In the genomic region with DNA sequence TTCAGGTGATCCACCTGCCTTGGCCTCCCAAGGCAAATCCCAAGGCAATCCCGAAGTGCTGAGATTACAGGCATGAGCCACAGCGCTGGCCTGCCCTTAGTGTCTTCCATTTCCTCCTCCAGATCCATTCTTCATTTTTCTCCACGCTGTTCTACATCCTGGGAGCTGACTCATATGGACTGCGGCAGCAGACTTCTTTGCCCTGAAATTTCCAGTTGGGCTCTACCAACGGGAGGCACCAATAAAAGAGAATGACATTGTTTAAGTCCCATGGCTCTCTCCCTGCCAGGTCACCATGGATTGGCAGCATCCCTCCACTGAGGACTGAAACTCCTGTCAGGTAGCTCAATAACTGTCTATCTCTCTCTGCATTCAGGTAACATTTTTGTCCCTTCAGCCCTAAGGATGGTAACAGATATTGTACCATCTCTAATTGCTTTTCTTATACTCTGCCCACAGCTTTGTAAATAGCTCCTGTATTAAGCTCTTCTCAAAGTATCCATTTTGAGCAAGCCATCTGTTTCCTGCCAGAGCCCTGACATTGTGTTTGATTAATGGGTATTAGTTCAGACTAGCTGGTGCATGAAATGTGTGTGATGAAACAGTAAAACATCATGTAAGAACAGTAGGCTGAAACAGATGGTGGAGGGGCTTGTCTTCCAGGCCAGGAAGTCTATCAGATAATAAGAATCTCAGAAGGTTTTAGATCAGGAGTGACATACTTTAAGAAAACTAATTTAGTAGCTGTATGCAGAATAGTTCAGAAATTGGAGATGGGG, we compare ENCODE assay signal across 1 cellular context.
A peak's percentile ranks its signal among the peaks of the same experiment; 100 is the strongest.
TF ChIP-seq lines count a peak whose summit lies in the region.

No MANE protein-coding gene starts in this region.

TF ChIP-seq in K562, 482 proteins besides CTCF, POLR2A, EP300 and RAD21:
- TF ChIP-seq DPF2 (IDR thresholded peaks at IDR 0.05) (no peak), DNMT1 (IDR thresholded peaks at IDR 0.05) (no peak), ELF1 (tag; IDR thresholded peaks at IDR 0.05) (no peak), KLF1 (tag; IDR thresholded peaks at IDR 0.05) (no peak), ZNF311 (CRISPR knock-in tag; IDR thresholded peaks at IDR 0.05) (no peak), ZNF354B (CRISPR knock-in tag; IDR thresholded peaks at IDR 0.05) (no peak), MEIS2 (IDR thresholded peaks at IDR 0.05; ENCODE audit: partially characterized antibody) (peak; percentile 96), ZNF23 (CRISPR knock-in tag; IDR thresholded peaks at IDR 0.05) (no peak), SMAD1 (IDR thresholded peaks at IDR 0.05; ENCODE audit: low read depth, low read length, partially characterized antibody) (no peak), ELF2 (CRISPR knock-in tag; IDR thresholded peaks at IDR 0.05) (0 out of 2 replicates have a peak, but pooled peaks have one; percentile 38), CEBPG (CRISPR knock-in tag; IDR thresholded peaks at IDR 0.05) (peak; percentile 13; the same call in 1 of the 2 replicates), CEBPG (tag; conservative IDR thresholded peaks at IDR 0.05 in 1 of 2, IDR thresholded peaks at IDR 0.05 in 1 of 2) (peak in 1 of 2 experiments; percentile 77; a peak in 2 of 4 replicates), NFIC (IDR thresholded peaks at IDR 0.05) (peak; percentile 48; the same call in 1 of the 2 replicates), KLF16 (IDR thresholded peaks at IDR 0.05) (no peak), ZNF584 (CRISPR knock-in tag; IDR thresholded peaks at IDR 0.05; ENCODE audit: low read depth) (peak; percentile 82; the same call in 1 of the 2 replicates), ZKSCAN8 (CRISPR knock-in tag; IDR thresholded peaks at IDR 0.05) (no peak), MAFG (tag; conservative IDR thresholded peaks at IDR 0.05) (no peak), ZNF431 (CRISPR knock-in tag; IDR thresholded peaks at IDR 0.05) (no peak), RCOR1 (IDR thresholded peaks at IDR 0.05; ENCODE audit: borderline replicate concordance in 1 of 2, low read depth in 2 of 2, low read length in 2 of 2) (0 out of 4 replicates have a peak, but pooled peaks of 1 of the 2 experiments have one; percentile 24), PCBP2 (IDR thresholded peaks at IDR 0.05; ENCODE audit: low read depth, low read length, poor library complexity, severe bottlenecking) (no peak), PHB2 (IDR thresholded peaks at IDR 0.05; ENCODE audit: low read depth) (no peak), SREBF2 (CRISPR knock-in tag; IDR thresholded peaks at IDR 0.05) (no peak), RBM14 (IDR thresholded peaks at IDR 0.05; ENCODE audit: borderline replicate concordance, insufficient read depth, low read depth, low read length) (no peak)
- TF ChIP-seq, protein P1, sequence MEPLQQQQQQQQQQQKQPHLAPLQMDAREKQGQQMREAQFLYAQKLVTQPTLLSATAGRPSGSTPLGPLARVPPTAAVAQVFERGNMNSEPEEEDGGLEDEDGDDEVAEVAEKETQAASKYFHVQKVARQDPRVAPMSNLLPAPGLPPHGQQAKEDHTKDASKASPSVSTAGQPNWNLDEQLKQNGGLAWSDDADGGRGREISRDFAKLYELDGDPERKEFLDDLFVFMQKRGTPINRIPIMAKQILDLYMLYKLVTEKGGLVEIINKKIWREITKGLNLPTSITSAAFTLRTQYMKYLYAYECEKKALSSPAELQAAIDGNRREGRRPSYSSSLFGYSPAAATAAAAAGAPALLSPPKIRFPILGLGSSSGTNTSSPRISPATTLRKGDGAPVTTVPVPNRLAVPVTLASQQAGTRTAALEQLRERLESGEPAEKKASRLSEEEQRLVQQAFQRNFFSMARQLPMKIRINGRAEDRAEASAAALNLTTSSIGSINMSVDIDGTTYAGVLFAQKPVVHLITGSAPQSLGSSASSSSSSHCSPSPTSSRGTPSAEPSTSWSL (CRISPR knock-in tag; IDR thresholded peaks at IDR 0.05; ENCODE audit: borderline replicate concordance) = no peak
- TF ChIP-seq, protein P2, sequence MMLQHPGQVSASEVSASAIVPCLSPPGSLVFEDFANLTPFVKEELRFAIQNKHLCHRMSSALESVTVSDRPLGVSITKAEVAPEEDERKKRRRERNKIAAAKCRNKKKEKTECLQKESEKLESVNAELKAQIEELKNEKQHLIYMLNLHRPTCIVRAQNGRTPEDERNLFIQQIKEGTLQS (IDR thresholded peaks at IDR 0.05) = 0 out of 2 replicates have a peak, but pooled peaks have one; percentile 18
- TF ChIP-seq, protein P2 (CRISPR knock-in tag; conservative IDR thresholded peaks at IDR 0.05) = no peak
- TF ChIP-seq, protein P3, sequence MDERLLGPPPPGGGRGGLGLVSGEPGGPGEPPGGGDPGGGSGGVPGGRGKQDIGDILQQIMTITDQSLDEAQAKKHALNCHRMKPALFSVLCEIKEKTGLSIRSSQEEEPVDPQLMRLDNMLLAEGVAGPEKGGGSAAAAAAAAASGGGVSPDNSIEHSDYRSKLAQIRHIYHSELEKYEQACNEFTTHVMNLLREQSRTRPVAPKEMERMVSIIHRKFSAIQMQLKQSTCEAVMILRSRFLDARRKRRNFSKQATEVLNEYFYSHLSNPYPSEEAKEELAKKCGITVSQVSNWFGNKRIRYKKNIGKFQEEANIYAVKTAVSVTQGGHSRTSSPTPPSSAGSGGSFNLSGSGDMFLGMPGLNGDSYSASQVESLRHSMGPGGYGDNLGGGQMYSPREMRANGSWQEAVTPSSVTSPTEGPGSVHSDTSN (CRISPR knock-in tag; IDR thresholded peaks at IDR 0.05; ENCODE audit: low read depth) = 0 out of 2 replicates have a peak, but pooled peaks have one; percentile 20
- TF ChIP-seq, protein P3 (tag; conservative IDR thresholded peaks at IDR 0.05; ENCODE audit: low read depth) = peak; percentile 94
- TF ChIP-seq, protein P4, sequence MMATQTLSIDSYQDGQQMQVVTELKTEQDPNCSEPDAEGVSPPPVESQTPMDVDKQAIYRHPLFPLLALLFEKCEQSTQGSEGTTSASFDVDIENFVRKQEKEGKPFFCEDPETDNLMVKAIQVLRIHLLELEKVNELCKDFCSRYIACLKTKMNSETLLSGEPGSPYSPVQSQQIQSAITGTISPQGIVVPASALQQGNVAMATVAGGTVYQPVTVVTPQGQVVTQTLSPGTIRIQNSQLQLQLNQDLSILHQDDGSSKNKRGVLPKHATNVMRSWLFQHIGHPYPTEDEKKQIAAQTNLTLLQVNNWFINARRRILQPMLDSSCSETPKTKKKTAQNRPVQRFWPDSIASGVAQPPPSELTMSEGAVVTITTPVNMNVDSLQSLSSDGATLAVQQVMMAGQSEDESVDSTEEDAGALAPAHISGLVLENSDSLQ (IDR thresholded peaks at IDR 0.05) = peak; percentile 89
- TF ChIP-seq, protein P5, sequence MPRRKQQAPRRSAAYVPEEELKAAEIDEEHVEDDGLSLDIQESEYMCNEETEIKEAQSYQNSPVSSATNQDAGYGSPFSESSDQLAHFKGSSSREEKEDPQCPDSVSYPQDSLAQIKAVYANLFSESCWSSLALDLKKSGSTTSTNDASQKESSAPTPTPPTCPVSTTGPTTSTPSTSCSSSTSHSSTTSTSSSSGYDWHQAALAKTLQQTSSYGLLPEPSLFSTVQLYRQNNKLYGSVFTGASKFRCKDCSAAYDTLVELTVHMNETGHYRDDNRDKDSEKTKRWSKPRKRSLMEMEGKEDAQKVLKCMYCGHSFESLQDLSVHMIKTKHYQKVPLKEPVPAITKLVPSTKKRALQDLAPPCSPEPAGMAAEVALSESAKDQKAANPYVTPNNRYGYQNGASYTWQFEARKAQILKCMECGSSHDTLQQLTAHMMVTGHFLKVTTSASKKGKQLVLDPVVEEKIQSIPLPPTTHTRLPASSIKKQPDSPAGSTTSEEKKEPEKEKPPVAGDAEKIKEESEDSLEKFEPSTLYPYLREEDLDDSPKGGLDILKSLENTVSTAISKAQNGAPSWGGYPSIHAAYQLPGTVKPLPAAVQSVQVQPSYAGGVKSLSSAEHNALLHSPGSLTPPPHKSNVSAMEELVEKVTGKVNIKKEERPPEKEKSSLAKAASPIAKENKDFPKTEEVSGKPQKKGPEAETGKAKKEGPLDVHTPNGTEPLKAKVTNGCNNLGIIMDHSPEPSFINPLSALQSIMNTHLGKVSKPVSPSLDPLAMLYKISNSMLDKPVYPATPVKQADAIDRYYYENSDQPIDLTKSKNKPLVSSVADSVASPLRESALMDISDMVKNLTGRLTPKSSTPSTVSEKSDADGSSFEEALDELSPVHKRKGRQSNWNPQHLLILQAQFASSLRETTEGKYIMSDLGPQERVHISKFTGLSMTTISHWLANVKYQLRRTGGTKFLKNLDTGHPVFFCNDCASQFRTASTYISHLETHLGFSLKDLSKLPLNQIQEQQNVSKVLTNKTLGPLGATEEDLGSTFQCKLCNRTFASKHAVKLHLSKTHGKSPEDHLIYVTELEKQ (CRISPR knock-in tag; IDR thresholded peaks at IDR 0.05) = no peak
- TF ChIP-seq, protein P6, sequence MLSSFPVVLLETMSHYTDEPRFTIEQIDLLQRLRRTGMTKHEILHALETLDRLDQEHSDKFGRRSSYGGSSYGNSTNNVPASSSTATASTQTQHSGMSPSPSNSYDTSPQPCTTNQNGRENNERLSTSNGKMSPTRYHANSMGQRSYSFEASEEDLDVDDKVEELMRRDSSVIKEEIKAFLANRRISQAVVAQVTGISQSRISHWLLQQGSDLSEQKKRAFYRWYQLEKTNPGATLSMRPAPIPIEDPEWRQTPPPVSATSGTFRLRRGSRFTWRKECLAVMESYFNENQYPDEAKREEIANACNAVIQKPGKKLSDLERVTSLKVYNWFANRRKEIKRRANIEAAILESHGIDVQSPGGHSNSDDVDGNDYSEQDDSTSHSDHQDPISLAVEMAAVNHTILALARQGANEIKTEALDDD (IDR thresholded peaks at IDR 0.05) = peak; percentile 31; the same call in 1 of the 2 replicates
- TF ChIP-seq, protein P7, sequence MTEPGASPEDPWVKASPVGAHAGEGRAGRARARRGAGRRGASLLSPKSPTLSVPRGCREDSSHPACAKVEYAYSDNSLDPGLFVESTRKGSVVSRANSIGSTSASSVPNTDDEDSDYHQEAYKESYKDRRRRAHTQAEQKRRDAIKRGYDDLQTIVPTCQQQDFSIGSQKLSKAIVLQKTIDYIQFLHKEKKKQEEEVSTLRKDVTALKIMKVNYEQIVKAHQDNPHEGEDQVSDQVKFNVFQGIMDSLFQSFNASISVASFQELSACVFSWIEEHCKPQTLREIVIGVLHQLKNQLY (CRISPR knock-in tag; conservative IDR thresholded peaks at IDR 0.05) = no peak
- TF ChIP-seq, protein P8, sequence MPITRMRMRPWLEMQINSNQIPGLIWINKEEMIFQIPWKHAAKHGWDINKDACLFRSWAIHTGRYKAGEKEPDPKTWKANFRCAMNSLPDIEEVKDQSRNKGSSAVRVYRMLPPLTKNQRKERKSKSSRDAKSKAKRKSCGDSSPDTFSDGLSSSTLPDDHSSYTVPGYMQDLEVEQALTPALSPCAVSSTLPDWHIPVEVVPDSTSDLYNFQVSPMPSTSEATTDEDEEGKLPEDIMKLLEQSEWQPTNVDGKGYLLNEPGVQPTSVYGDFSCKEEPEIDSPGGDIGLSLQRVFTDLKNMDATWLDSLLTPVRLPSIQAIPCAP (CRISPR knock-in tag; IDR thresholded peaks at IDR 0.05; ENCODE audit: borderline replicate concordance) = no peak
